ENCODE assay signal across 20 cellular contexts in the genomic region with DNA sequence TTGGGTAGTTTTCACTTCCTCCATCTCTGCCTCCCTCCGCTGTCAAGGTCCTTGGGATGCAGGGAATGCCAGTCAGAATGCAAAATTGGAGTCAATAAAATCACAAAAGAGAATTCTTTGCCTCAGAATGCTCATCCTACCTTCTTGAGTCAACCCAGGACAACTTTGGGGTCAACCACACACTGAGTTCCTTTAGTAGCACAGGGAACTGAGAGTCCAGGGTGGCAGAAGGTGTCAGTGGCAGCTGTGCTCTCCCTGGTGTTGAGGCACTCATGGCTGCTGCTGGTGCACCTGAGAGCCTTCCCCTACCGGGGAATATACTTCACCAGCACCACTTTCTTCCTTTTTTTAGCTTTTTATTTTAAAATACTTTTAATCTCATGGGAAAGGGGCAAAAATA. TPM values are rescaled to one million over a fixed set of nuclear protein-coding genes. Genes with fewer than 3 reads are reported as not detected.
DNase-seq lines count a peak whose midpoint lies in the region; ATAC-seq and TF ChIP-seq lines count a peak whose summit lies in the region.
"Had no signal": no experiment of that assay in that cellular context is flagged by ENCODE, and none has a peak within 500 bp of the region (broad histone marks: within the 10 kb centered on the region; RNA-seq: fewer than 3 reads in every experiment).

No MANE protein-coding gene starts in this region.

- H3K9me3 Mint-ChIP-seq in type B pancreatic cell, result peaks cover 4% of the 10 kb centered on the region
- H3K9me3 Mint-ChIP-seq: activated T-cell treated with anti-CD3 and anti-CD28 coated beads, Interleukin-2, amount 50 U/mL, for 72 hours; CD8-positive, alpha-beta memory T cell had no signal

- no peak overlapping the region for H3K27ac Mint-ChIP-seq in type B pancreatic cell
- H3K27ac Mint-ChIP-seq: activated naive CD8-positive, alpha-beta T cell; activated T-cell treated with anti-CD3 and anti-CD28 coated beads, Interleukin-2, amount 50 U/mL, for 72 hours; CD8-positive, alpha-beta memory T cell had no signal

- no peaks in the 10 kb centered on the region for H3K36me3 Mint-ChIP-seq in type B pancreatic cell
- H3K36me3 Mint-ChIP-seq: activated naive CD8-positive, alpha-beta T cell had no signal

- peaks cover 9% of the 10 kb centered on the region for H3K27me3 Mint-ChIP-seq in type B pancreatic cell
- H3K27me3 Mint-ChIP-seq: activated naive CD8-positive, alpha-beta T cell; CD8-positive, alpha-beta memory T cell had no signal

- ATAC-seq in GM19025 (IDR thresholded peaks at IDR 0.05; ENCODE audit: low read depth, unreplicated experiment), result peak; percentile 58
- ATAC-seq: activated T-cell treated with anti-CD3 and anti-CD28 coated beads, Interleukin-2, amount 50 U/mL, for 72 hours; PC-3 had no signal

- H3K4me1 Mint-ChIP-seq in type B pancreatic cell (ENCODE audit: unreplicated experiment), result no peaks in the 10 kb centered on the region
- H3K4me1 Mint-ChIP-seq: CD8-positive, alpha-beta memory T cell had no signal

- no peak for TF ChIP-seq CTCF in GM12864 (IDR thresholded peaks at IDR 0.05; ENCODE audit: low read depth, low read length, missing control alignments)
- TF ChIP-seq CTCF in type B pancreatic cell (conservative IDR thresholded peaks at IDR 0.05), result no peak

- H3K4me3 ChIP-seq in GM12864 (ENCODE audit: low read depth, low read length), result no peak overlapping the region
- H3K4me3 ChIP-seq: ovary, tibial artery had no signal

- DNase-seq in GM12864 (ENCODE audit: low read depth) (peak; percentile 39), NAMALWA (ENCODE audit: low spot score) (peak; percentile 22), mesenteric fat pad (ENCODE audit: low spot score) (peak; percentile 33), type B pancreatic cell (ENCODE audit: extremely low spot score, unreplicated experiment) (no peak), NCI-H510A treated with DMSO at 0.1 percent for 48 hours (lab: John Stamatoyannopoulos, UW) (no peak), NCI-H2171 (lab: John Stamatoyannopoulos, UW) (no peak)
- no peak for DNase-seq in stimulated activated CD4-positive, alpha-beta T cell treated with anti-CD3 and anti-CD28 coated beads, Interleukin-1b, Interleukin-23, amount 100 ng/mL, for 48 hours
- DNase-seq: activated CD4-positive, CD25-positive, alpha-beta regulatory T cell; activated T-cell treated with anti-CD3 and anti-CD28 coated beads, Interleukin-2, amount 50 U/mL, for 72 hours; CD8-positive, alpha-beta memory T cell; effector CD8-positive, alpha-beta T cell; glutamatergic neuron; left ventricle myocardium superior; NCI-H748 treated with DMSO at 0.1 percent for 48 hours; ovary; PC-3; stimulated activated naive CD4-positive, alpha-beta T cell treated with Interleukin-2 at 50 U/mL for 16 hours had no signal

- no peak overlapping the region for H3K4me3 Mint-ChIP-seq in type B pancreatic cell
- H3K4me3 Mint-ChIP-seq: activated naive CD8-positive, alpha-beta T cell; activated T-cell treated with anti-CD3 and anti-CD28 coated beads, Interleukin-2, amount 50 U/mL, for 72 hours; CD8-positive, alpha-beta memory T cell had no signal

RNA-seq across cellular contexts. Expression of a gene that starts 0.8 kb away (rescaled TPM):
- total RNA-seq in mesenteric fat pad (113 TPM), type B pancreatic cell (ENCODE audit: low replicate concordance) (1.5 and 1.9 TPM in 2 replicates)

RNA-seq across cellular contexts. Expression of a gene that starts 32.3 kb away (rescaled TPM):
- total RNA-seq in mesenteric fat pad, result 39.2 TPM
- total RNA-seq in type B pancreatic cell (ENCODE audit: low replicate concordance), result 0.48 and 3.3 TPM in 2 replicates

RNA-seq across cellular contexts. Expression of a gene that starts 34.7 kb away (rescaled TPM):
- total RNA-seq in mesenteric fat pad (51.5 TPM), type B pancreatic cell (ENCODE audit: low replicate concordance) (137 and 166 TPM in 2 replicates)

RNA-seq across cellular contexts. Expression of a gene that starts 40.6 kb away (rescaled TPM):
- total RNA-seq in mesenteric fat pad (5.7 TPM), type B pancreatic cell (ENCODE audit: low replicate concordance) (11.1 and 16.9 TPM in 2 replicates)

RNA-seq across cellular contexts. Expression of a gene that starts 46.5 kb away (rescaled TPM):
- total RNA-seq in mesenteric fat pad (32.3 TPM), type B pancreatic cell (ENCODE audit: low replicate concordance) (49.4 and 69.2 TPM in 2 replicates)

Comparison
In these comparisons a context has a peak if more than half of its experiments do, and no peak if none do; other contexts are left out.
1. DNase-seq: peak in GM12864 (single experiment), NAMALWA (single experiment) and mesenteric fat pad (single experiment); none in stimulated activated CD4-positive, alpha-beta T cell treated with anti-CD3 and anti-CD28 coated beads, Interleukin-1b, Interleukin-23, amount 100 ng/mL, for 48 hours (single experiment), type B pancreatic cell (single experiment), NCI-H510A treated with DMSO at 0.1 percent for 48 hours (single experiment) and NCI-H2171 (single experiment).
2. RNA of a gene that starts 0.8 kb away (total RNA-seq): 113 TPM in mesenteric fat pad (single experiment); 1.5 to 1.9 TPM in type B pancreatic cell; every median in the first group is over 10 times any median in the second.